ENCODE assay signal across 8 cellular contexts in genomic region chr14:92748259-92749016, GRCh38. TPM values are rescaled to one million over a fixed set of nuclear protein-coding genes. Genes with fewer than 3 reads are reported as not detected.
DNase-seq lines count a peak whose midpoint lies in the region; ATAC-seq and TF ChIP-seq lines count a peak whose summit lies in the region.

LGMN (minus strand) TSS chr14:92748627; CDS start chr14:92732786, 15,841 bp downstream.

- H3K4me2 ChIP-seq in GM23248 (ENCODE audit: unreplicated experiment) = peak within 1 kb of the TSS; percentile 92

- ATAC-seq in T-cell (replicated peaks in 1 of 4) (peak; percentile 97 to 98 (median 97)), heart right ventricle (peak; percentile 97 to 99 (median 98))

- intact Hi-C loops in heart right ventricle (cut with DNase I) = loop anchor here in 3 of 10 donors (5.0 kb wide), 2 partner anchors 34 to 44 kb away; partner anchors contain the start of gene GOLGA5 (in 2 of the 3)

- peak in 1 of 9 donors; percentile 6 for TF ChIP-seq CTCF in heart right ventricle (IDR thresholded peaks at IDR 0.05)
- peak in 1 of 5 experiments; percentile 25 for TF ChIP-seq CTCF in tibial nerve (IDR thresholded peaks at IDR 0.05)

- peaks cover 3 to 17% of the 10 kb centered on the region in 2 donors for H3K27me3 Mint-ChIP-seq in T-cell

- TF ChIP-seq EP300 in tibial nerve (IDR thresholded peaks at IDR 0.05) = peak; percentile 49 to 98

- in situ Hi-C loops in GM23248 (cut with MboI) = no loop called here

- H3K36me3 Mint-ChIP-seq in T-cell = no peaks in the 10 kb centered on the region

- peaks cover 4% of the 10 kb centered on the region; the same call in 1 of the 2 replicates for H3K4me1 ChIP-seq in GM23248 (ENCODE audit: insufficient read depth)
- H3K4me1 ChIP-seq in heart right ventricle = peaks cover 10 to 69% (median 19%) of the 10 kb centered on the region in 9 donors
- H3K4me1 ChIP-seq in tibial nerve = peaks cover 0 to 17% (median 0%) of the 10 kb centered on the region in 4 donors

- H3F3A ChIP-seq in GM23248 (ENCODE audit: insufficient read depth) = no peaks in the 10 kb centered on the region

- H3K27ac ChIP-seq in GM23248 = peak within 1 kb of the TSS; percentile 83
- H3K27ac ChIP-seq in heart right ventricle = peak within 1 kb of the TSS; percentile 26 to 92 (median 90)
- peak within 1 kb of the TSS; percentile 38 to 86 (median 82) for H3K27ac ChIP-seq in tibial nerve

- peak within 1 kb of the TSS; percentile 86 for H2AFZ ChIP-seq in GM23248

- H3K9me3 ChIP-seq in GM23248 (ENCODE audit: low read depth) = no peaks in the 10 kb centered on the region
- H3K9me3 ChIP-seq in heart right ventricle = no peaks in the 10 kb centered on the region
- H3K9me3 ChIP-seq in tibial nerve = no peaks in the 10 kb centered on the region

- peaks cover 34% of the 10 kb centered on the region for H3K79me2 ChIP-seq in GM23248 (ENCODE audit: insufficient read depth)

- H3K36me3 ChIP-seq in GM23248 (ENCODE audit: low read depth) (no peaks in the 10 kb centered on the region), heart right ventricle (peaks cover 0 to 5% (median 0%) of the 10 kb centered on the region in 9 donors), tibial nerve (peaks cover 0 to under 1% (median 0%) of the 10 kb centered on the region in 3 donors)

- peaks cover 45 to 49% (median 46%) of the 10 kb centered on the region in 3 donors for H3K4me1 Mint-ChIP-seq in T-cell

- H3K27me3 ChIP-seq in GM23248 (replicated peaks; ENCODE audit: insufficient read depth) = no peaks in the 10 kb centered on the region
- peaks cover 0 to 26% (median 0%) of the 10 kb centered on the region in 7 donors for H3K27me3 ChIP-seq in heart right ventricle
- H3K27me3 ChIP-seq in tibial nerve = no peaks in the 10 kb centered on the region

- no peaks in the 10 kb centered on the region for H4K20me1 ChIP-seq in GM23248 (ENCODE audit: insufficient read depth)

- CTCF ChIA-PET in T-cell (lab: Charles Lee) = interaction anchor here in 1 of 2 donors (0.6 to 0.8 kb wide), 2 partner anchors 32 to 64 kb away, joined by 3 to 4 read pairs; no protein-coding TSS in a partner anchor

- no peaks in the 10 kb centered on the region for H3K9me3 Mint-ChIP-seq in T-cell

- H3K9me2 ChIP-seq in GM23248 (ENCODE audit: insufficient read depth) = no peaks in the 10 kb centered on the region

- WGBS in GM23248 (ENCODE audit: low coverage in 1 of 2, low lambda C conversion rate in 2 of 2, missing lambda C conversion rate in 2 of 2), 2 experiments = 0 to 2% methylated on average over 47 to 49 of the region's 50 CpGs
- WGBS in heart right ventricle, 2 donors = 1 to 2% methylated on average over 50 of the region's 50 CpGs
- WGBS in tibial nerve, 2 donors = 1% methylated on average over 24 to 50 of the region's 50 CpGs

- peak within 1 kb of the TSS; percentile 37 to 70 for H3K27ac Mint-ChIP-seq in T-cell

- H3K4me3 ChIP-seq in GM23248 = peak within 1 kb of the TSS; percentile 81
- peak within 1 kb of the TSS; percentile 67 to 95 (median 76) for H3K4me3 ChIP-seq in heart right ventricle
- H3K4me3 ChIP-seq in tibial nerve = peak within 1 kb of the TSS; percentile 68 to 86 (median 75)

- peak; percentile 93 to 98 for TF ChIP-seq POLR2A in tibial nerve (IDR thresholded peaks at IDR 0.05)

- DNase-seq in EH (ENCODE audit: low read depth) (peak; percentile 95), GM23248 (peak; percentile 98), MV-4-11 (lab: John Stamatoyannopoulos, UW) (peak; percentile 21), T-cell (peak; percentile 73 to 88 (median 80)), amygdala (lab: John Stamatoyannopoulos, UW) (peak; percentile 26 to 98 (median 95)), heart right ventricle (peak; percentile 96 to 98), pons (ENCODE audit: low spot score) (peak; percentile 97), tibial nerve (ENCODE audit: low spot score in 2 of 2) (peak; percentile 91 to 93)

- peak within 1 kb of the TSS; percentile 87 to 88 (median 87) for H3K4me3 Mint-ChIP-seq in T-cell

- peak within 1 kb of the TSS; percentile 94 for H3K9ac ChIP-seq in GM23248

- POLR2A ChIA-PET in T-cell (lab: Charles Lee) = interaction anchor here (0.5 to 1.2 kb wide), 4 partner anchors 22 to 1249 kb away, joined by 3 to 6 read pairs (median 4); no protein-coding TSS in a partner anchor

RNA-seq across cellular contexts. Expression of gene LGMN, which starts in this region (rescaled TPM):
- 82.7 and 129 TPM in 2 replicates for total RNA-seq in GM23248 (2014; rRNA removed; shearing (Covaris generic))
- polyA plus RNA-seq in GM23248 (2016; fragmentation: Nextera tagmentation; extraction: Ambion mirVana) (98.8 and 106 TPM in 2 replicates), heart right ventricle (100 to 1,000 TPM in 1 of 2 donors, 10 to 100 TPM in 1; 92.4 to 125 TPM)
- total RNA-seq in T-cell (10 to 100 TPM in 2 of 5 donors, 1 to 10 TPM in 3; 6.1 to 11.1 (median 8.8) TPM), heart right ventricle (100 to 1,000 TPM in 5 of 10 donors, 10 to 100 TPM in 5; 82.2 to 211 (median 103) TPM), tibial nerve (10 to 100 TPM; 61.8 to 77.3 (median 72.6) TPM)

Comparison
In these comparisons a context has a peak if more than half of its experiments do, and no peak if none do; other contexts are left out.
1. Peak in every context shown above with its lines: DNase-seq, ATAC-seq, H3K4me3 ChIP-seq and H3K27ac ChIP-seq.
2. DNase-seq: peak in every context shown above with its lines; median percentile 98 in GM23248; 97 in heart right ventricle; 97 in pons; 95 in EH; 95 in amygdala; 92 in tibial nerve; 80 in T-cell; 21 in MV-4-11.